ENCODE assay signal across 8 cellular contexts in genomic region chr14:60327447-60328331, GRCh38.
DNase-seq lines count a peak whose midpoint lies in the region; ATAC-seq and TF ChIP-seq lines count a peak whose summit lies in the region.

No MANE protein-coding gene starts in this region.

- no peaks in the 10 kb centered on the region for H3K36me3 ChIP-seq in kidney epithelial cell (ENCODE audit: control insufficient read depth, insufficient read depth, low read length)

- H3K4me3 ChIP-seq in astrocyte of the spinal cord (ENCODE audit: low read depth, low read length) (peak overlapping the region; percentile 20), kidney epithelial cell (ENCODE audit: low read depth, low read length) (peak overlapping the region; percentile 35)

- H3K27me3 ChIP-seq in kidney epithelial cell (ENCODE audit: control insufficient read depth, insufficient read depth, low read length), result peaks cover 8% of the 10 kb centered on the region

- ATAC-seq in GM19324 (IDR thresholded peaks at IDR 0.05; ENCODE audit: low FRiP score, unreplicated experiment) (peak; percentile 68), HG03442 (IDR thresholded peaks at IDR 0.05; ENCODE audit: unreplicated experiment) (peak; percentile 50)

- TF ChIP-seq CTCF in astrocyte of the spinal cord (IDR thresholded peaks at IDR 0.05; ENCODE audit: low read depth, low read length) (no peak), kidney epithelial cell (IDR thresholded peaks at IDR 0.05; ENCODE audit: insufficient read depth, low read length, poor library complexity, severe bottlenecking) (no peak)

- DNase-seq in COLO668 (lab: John Stamatoyannopoulos, UW; ENCODE audit: unreplicated experiment), result peak; percentile 77
- DNase-seq in SHP77 (lab: John Stamatoyannopoulos, UW), result peak; percentile 77 to 83
- DNase-seq in astrocyte of the spinal cord (ENCODE audit: low read depth, low spot score), result no peak
- DNase-seq in kidney epithelial cell (ENCODE audit: low read depth), result no peak
- peak; percentile 17 to 34 for DNase-seq in stimulated activated CD4-positive, alpha-beta T cell treated with anti-CD3 and anti-CD28 coated beads, Interleukin-4, amount 100 ng/mL, for 4 hours
- DNase-seq in SIG-M5 (lab: John Stamatoyannopoulos, UW), result no peak

- in situ Hi-C loops in astrocyte of the spinal cord (cut with HindIII; ENCODE audit: low sequenced_read_pairs), result no loop called here

Comparison
In these comparisons a context has a peak if more than half of its experiments do, and no peak if none do; other contexts are left out.
1. DNase-seq: peak in COLO668 (single experiment), SHP77 (2 of 2) and stimulated activated CD4-positive, alpha-beta T cell treated with anti-CD3 and anti-CD28 coated beads, Interleukin-4, amount 100 ng/mL, for 4 hours (2 of 2); none in astrocyte of the spinal cord (single experiment), kidney epithelial cell (single experiment) and SIG-M5 (single experiment).